Comparison of ENCODE assay signal across 26 cellular contexts in the genomic region with DNA sequence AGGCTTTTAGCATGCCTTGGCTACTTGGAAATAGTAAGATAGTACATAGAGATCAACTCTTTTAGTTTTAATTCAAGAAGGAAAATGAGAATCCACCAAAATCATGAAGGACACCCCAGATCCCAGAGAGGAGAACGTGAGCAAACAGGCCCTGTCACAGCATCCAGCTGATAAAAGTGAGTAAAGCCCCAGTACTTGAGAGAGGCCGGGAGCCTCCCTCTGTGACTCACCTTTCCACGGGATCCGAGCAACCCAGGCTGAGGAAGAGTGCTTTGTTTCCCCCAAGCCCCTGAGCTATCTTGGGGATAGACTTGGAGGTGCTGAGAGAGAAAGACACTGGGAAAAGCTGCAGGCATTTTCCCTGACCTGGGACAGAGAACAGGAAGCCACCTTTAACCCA.
"Had no signal": no experiment of that assay in that cellular context is flagged by ENCODE, and none has a peak within 500 bp of the region (broad histone marks: within the 10 kb centered on the region; RNA-seq: fewer than 3 reads in every experiment).

No MANE protein-coding gene starts in this region.

- H3K9me3 ChIP-seq: ovary, thyroid gland, vagina had no signal

- H3K27me3 ChIP-seq: esophagus muscularis mucosa, heart right ventricle, left lung, ovary, sigmoid colon, stomach, thyroid gland, vagina had no signal

- H3K27ac ChIP-seq: esophagus muscularis mucosa, heart right ventricle, left lung, ovary, psoas muscle, sigmoid colon, stomach, thyroid gland, vagina had no signal

- H3K4me1 Mint-ChIP-seq: naive thymus-derived CD4-positive, alpha-beta T cell; nephron progenitor cell; stimulated activated effector memory CD8-positive, alpha-beta T cell treated with anti-CD3 and anti-CD28 coated beads, Interleukin-12 subunit alpha, Interleukin-12 subunit beta, amount 100 ng/mL, for 72 hours had no signal

- H3K4me1 ChIP-seq: esophagus muscularis mucosa, heart right ventricle, left lung, psoas muscle, sigmoid colon, stomach, thyroid gland, vagina had no signal

- H3K4me3 Mint-ChIP-seq: effector memory CD8-positive, alpha-beta T cell; naive thymus-derived CD4-positive, alpha-beta T cell; nephron progenitor cell; stimulated activated effector memory CD8-positive, alpha-beta T cell treated with anti-CD3 and anti-CD28 coated beads, Interleukin-12 subunit alpha, Interleukin-12 subunit beta, amount 100 ng/mL, for 72 hours had no signal

- H3K27ac Mint-ChIP-seq: effector memory CD8-positive, alpha-beta T cell; naive thymus-derived CD4-positive, alpha-beta T cell; nephron progenitor cell; stimulated activated effector memory CD8-positive, alpha-beta T cell treated with anti-CD3 and anti-CD28 coated beads, Interleukin-12 subunit alpha, Interleukin-12 subunit beta, amount 100 ng/mL, for 72 hours had no signal

- H3K4me3 ChIP-seq: esophagus muscularis mucosa, heart right ventricle, left lung, ovary, psoas muscle, sigmoid colon, stomach, thyroid gland, vagina had no signal

- H3K36me3 Mint-ChIP-seq: stimulated activated effector memory CD8-positive, alpha-beta T cell treated with anti-CD3 and anti-CD28 coated beads, Interleukin-12 subunit alpha, Interleukin-12 subunit beta, amount 100 ng/mL, for 72 hours had no signal

- DNase-seq: cortex of kidney; effector memory CD8-positive, alpha-beta T cell; foreskin melanocyte; glutamatergic neuron; heart right ventricle; hippocampal formation; left cardiac atrium; left lung; mesendoderm; midbrain; naive thymus-derived CD4-positive, alpha-beta T cell; nephron progenitor cell; nucleus accumbens; ovary; psoas muscle; right cardiac atrium; sigmoid colon; stimulated activated CD4-positive, alpha-beta T cell treated with anti-CD3 and anti-CD28 coated beads, Interleukin-2, amount 100 ng/mL, for 24 hours; stimulated activated CD4-positive, alpha-beta T cell treated with anti-CD3 and anti-CD28 coated beads, Interleukin-4, amount 100 ng/mL, for 24 hours; stimulated activated naive CD4-positive, alpha-beta T cell treated with Interleukin-2 at 50 U/mL for 16 hours; stomach; thyroid gland; trophoblast cell had no signal

- H3K36me3 ChIP-seq: esophagus muscularis mucosa, heart right ventricle, left lung, ovary, sigmoid colon, stomach, thyroid gland, vagina had no signal
